ENCODE assay signal across 27 cellular contexts in the genomic region with DNA sequence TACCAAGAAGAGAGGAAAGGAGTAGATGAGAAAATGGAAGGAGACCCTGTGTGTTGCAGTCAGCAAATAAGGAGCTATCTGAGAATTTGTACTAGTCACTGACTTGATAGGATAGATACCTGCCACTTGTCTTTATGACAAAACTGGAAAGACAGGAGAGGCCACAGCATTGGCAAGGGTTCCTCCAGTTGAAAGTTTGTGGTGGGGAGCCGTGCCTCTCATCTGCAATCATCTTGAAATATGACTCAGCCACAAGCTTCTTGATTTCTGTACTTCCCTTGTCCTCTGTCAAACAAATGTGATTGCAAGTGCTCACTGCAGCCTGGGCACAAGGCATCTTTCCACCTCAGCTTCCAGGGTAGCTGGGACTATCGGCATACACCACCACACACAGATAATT.
DNase-seq lines count a peak whose midpoint lies in the region; ATAC-seq and TF ChIP-seq lines count a peak whose summit lies in the region.
"Had no signal": no experiment of that assay in that cellular context is flagged by ENCODE, and none has a peak within 500 bp of the region (broad histone marks: within the 10 kb centered on the region; RNA-seq: fewer than 3 reads in every experiment).

No MANE protein-coding gene starts in this region.

- no peak overlapping the region for H3K4me3 ChIP-seq in GM23248
- no peak overlapping the region for H3K4me3 ChIP-seq in astrocyte of the spinal cord (ENCODE audit: low read depth, low read length)
- no peak overlapping the region for H3K4me3 ChIP-seq in tibial artery
- H3K4me3 ChIP-seq: cardiac muscle cell, dorsolateral prefrontal cortex, esophagus squamous epithelium, GM12878, lung, SJCRH30, vagina had no signal

- WGBS in GM23248 (ENCODE audit: low coverage in 1 of 2, low lambda C conversion rate in 2 of 2, missing lambda C conversion rate in 2 of 2), 2 experiments: 64 to 69% methylated on average over 2 of the region's 2 CpGs

- H3K36me3 Mint-ChIP-seq in effector memory CD8-positive, alpha-beta T cell (ENCODE audit: insufficient read depth): no peaks in the 10 kb centered on the region
- H3K36me3 Mint-ChIP-seq: activated naive CD8-positive, alpha-beta T cell treated with anti-CD3 and anti-CD28 coated beads, Interleukin-2, amount 10 ng/mL, durations not matched to agents 7 days and 5 days had no signal

- no peak overlapping the region for H3K9ac ChIP-seq in GM23248

- H3K9me2 ChIP-seq in GM23248 (ENCODE audit: insufficient read depth): no peaks in the 10 kb centered on the region

- TF ChIP-seq CTCF in astrocyte of the spinal cord (IDR thresholded peaks at IDR 0.05; ENCODE audit: low read depth, low read length) (no peak), tibial artery (IDR thresholded peaks at IDR 0.05) (no peak)

- H3F3A ChIP-seq in GM23248 (ENCODE audit: insufficient read depth): no peaks in the 10 kb centered on the region

- H3K36me3 ChIP-seq in GM23248 (ENCODE audit: low read depth): no peaks in the 10 kb centered on the region
- no peaks in the 10 kb centered on the region for H3K36me3 ChIP-seq in tibial artery
- H3K36me3 ChIP-seq: cardiac muscle cell, esophagus squamous epithelium, SJCRH30, vagina had no signal

- DNase-seq in GM23248: peak; percentile 35
- DNase-seq in LHCN-M2 (ENCODE audit: low read depth): peak; percentile 56
- DNase-seq in astrocyte of the spinal cord (ENCODE audit: low read depth, low spot score): peak; percentile 22
- peak; percentile 77 for DNase-seq in myocyte (ENCODE audit: low read depth)
- no peak for DNase-seq in tibial artery
- DNase-seq in effector memory CD8-positive, alpha-beta T cell: no peak
- DNase-seq in middle frontal gyrus (ENCODE audit: extremely low spot score, low spot score): no peak
- DNase-seq: activated B cell treated with CpG ODN at 0.5 μM for 24 hours; activated naive CD8-positive, alpha-beta T cell treated with anti-CD3 and anti-CD28 coated beads, Interleukin-2, amount 10 ng/mL, durations not matched to agents 7 days and 5 days; AML-193; COR-L47; dorsolateral prefrontal cortex; esophagus squamous epithelium; GDM1; head of caudate nucleus; IMR-90; NCI-H1048; NCI-H2029 treated with DMSO at 0.1 percent for 48 hours; NCI-H446 treated with DMSO at 0.1 percent for 48 hours; posterior cingulate gyrus; SJCRH30; stimulated activated CD4-positive, alpha-beta T cell treated with anti-CD3 and anti-CD28 coated beads, Interleukin-2, amount 100 ng/mL, for 48 hours had no signal

- ATAC-seq in effector memory CD8-positive, alpha-beta T cell (replicated peaks): no peak
- ATAC-seq: GM12878 had no signal

- peaks cover 0 to 11% of the 10 kb centered on the region in 2 donors for H3K27me3 Mint-ChIP-seq in effector memory CD8-positive, alpha-beta T cell
- H3K27me3 Mint-ChIP-seq: activated naive CD8-positive, alpha-beta T cell treated with anti-CD3 and anti-CD28 coated beads, Interleukin-2, amount 10 ng/mL, durations not matched to agents 7 days and 5 days had no signal

- H3K27ac ChIP-seq in GM23248 (no peak overlapping the region), tibial artery (no peak overlapping the region)
- H3K27ac ChIP-seq: cardiac muscle cell, dorsolateral prefrontal cortex, esophagus squamous epithelium, SJCRH30, vagina had no signal

- no peaks in the 10 kb centered on the region for H4K20me1 ChIP-seq in GM23248 (ENCODE audit: insufficient read depth)

- H3K4me3 Mint-ChIP-seq in effector memory CD8-positive, alpha-beta T cell: no peak overlapping the region
- H3K4me3 Mint-ChIP-seq: activated B cell treated with CpG ODN at 0.5 μM for 24 hours; activated naive CD8-positive, alpha-beta T cell treated with anti-CD3 and anti-CD28 coated beads, Interleukin-2, amount 10 ng/mL, durations not matched to agents 7 days and 5 days; activated T-helper 1 cell treated with anti-CD3 and anti-CD28 coated beads, Interleukin-12 subunit alpha, Interleukin-12 subunit beta, Interleukin-2, Interleukin-4 antibody, amounts not matched to agents 30 ng/mL and 10 ng/mL and 1 ng/mL, durations not matched to agents 14 hours and 24 hours and 36 hours had no signal

- no peaks in the 10 kb centered on the region for H3K4me1 Mint-ChIP-seq in effector memory CD8-positive, alpha-beta T cell (ENCODE audit: low read depth in 2 of 2)
- H3K4me1 Mint-ChIP-seq: activated B cell treated with CpG ODN at 0.5 μM for 24 hours; activated naive CD8-positive, alpha-beta T cell treated with anti-CD3 and anti-CD28 coated beads, Interleukin-2, amount 10 ng/mL, durations not matched to agents 7 days and 5 days had no signal

- in situ Hi-C loops in GM23248 (cut with MboI) (no loop called here), astrocyte of the spinal cord (cut with HindIII; ENCODE audit: low sequenced_read_pairs) (no loop called here)

- H3K79me2 ChIP-seq in GM23248 (ENCODE audit: insufficient read depth): no peaks in the 10 kb centered on the region

- H2AFZ ChIP-seq in GM23248: no peak overlapping the region

- H3K4me1 ChIP-seq in GM23248 (ENCODE audit: insufficient read depth) (no peaks in the 10 kb centered on the region), tibial artery (no peaks in the 10 kb centered on the region)
- H3K4me1 ChIP-seq: esophagus squamous epithelium, SJCRH30, vagina had no signal

- H3K9me3 Mint-ChIP-seq in effector memory CD8-positive, alpha-beta T cell: no peaks in the 10 kb centered on the region
- H3K9me3 Mint-ChIP-seq: activated B cell treated with CpG ODN at 0.5 μM for 24 hours; activated naive CD8-positive, alpha-beta T cell treated with anti-CD3 and anti-CD28 coated beads, Interleukin-2, amount 10 ng/mL, durations not matched to agents 7 days and 5 days; activated T-helper 1 cell treated with anti-CD3 and anti-CD28 coated beads, Interleukin-12 subunit alpha, Interleukin-12 subunit beta, Interleukin-2, Interleukin-4 antibody, amounts not matched to agents 30 ng/mL and 10 ng/mL and 1 ng/mL, durations not matched to agents 14 hours and 24 hours and 36 hours had no signal

- H3K9me3 ChIP-seq in GM23248 (ENCODE audit: low read depth) (no peaks in the 10 kb centered on the region), tibial artery (no peaks in the 10 kb centered on the region)
- H3K9me3 ChIP-seq: esophagus squamous epithelium, SJCRH30, vagina had no signal

- intact Hi-C loops in tibial artery (cut with DNase I; ENCODE audit: low total_unique reads): no loop called here

- H3K27me3 ChIP-seq in GM23248 (replicated peaks; ENCODE audit: insufficient read depth): no peaks in the 10 kb centered on the region
- H3K27me3 ChIP-seq in tibial artery: no peaks in the 10 kb centered on the region
- H3K27me3 ChIP-seq: cardiac muscle cell, esophagus squamous epithelium, SJCRH30, vagina had no signal

- no peak overlapping the region for H3K4me2 ChIP-seq in GM23248 (ENCODE audit: unreplicated experiment)

- no peak overlapping the region for H3K27ac Mint-ChIP-seq in effector memory CD8-positive, alpha-beta T cell
- H3K27ac Mint-ChIP-seq: activated B cell treated with CpG ODN at 0.5 μM for 24 hours; activated naive CD8-positive, alpha-beta T cell treated with anti-CD3 and anti-CD28 coated beads, Interleukin-2, amount 10 ng/mL, durations not matched to agents 7 days and 5 days; activated T-helper 1 cell treated with anti-CD3 and anti-CD28 coated beads, Interleukin-12 subunit alpha, Interleukin-12 subunit beta, Interleukin-2, Interleukin-4 antibody, amounts not matched to agents 30 ng/mL and 10 ng/mL and 1 ng/mL, durations not matched to agents 14 hours and 24 hours and 36 hours had no signal

Comparison
In these comparisons a context has a peak if more than half of its experiments do, and no peak if none do; other contexts are left out.
1. DNase-seq: peak in GM23248 (single experiment), LHCN-M2 (single experiment), astrocyte of the spinal cord (single experiment) and myocyte (single experiment); none in tibial artery (0 of 2), effector memory CD8-positive, alpha-beta T cell (0 of 3) and middle frontal gyrus (single experiment).